Comparison of ENCODE assay signal across 1 cellular context in the genomic region with DNA sequence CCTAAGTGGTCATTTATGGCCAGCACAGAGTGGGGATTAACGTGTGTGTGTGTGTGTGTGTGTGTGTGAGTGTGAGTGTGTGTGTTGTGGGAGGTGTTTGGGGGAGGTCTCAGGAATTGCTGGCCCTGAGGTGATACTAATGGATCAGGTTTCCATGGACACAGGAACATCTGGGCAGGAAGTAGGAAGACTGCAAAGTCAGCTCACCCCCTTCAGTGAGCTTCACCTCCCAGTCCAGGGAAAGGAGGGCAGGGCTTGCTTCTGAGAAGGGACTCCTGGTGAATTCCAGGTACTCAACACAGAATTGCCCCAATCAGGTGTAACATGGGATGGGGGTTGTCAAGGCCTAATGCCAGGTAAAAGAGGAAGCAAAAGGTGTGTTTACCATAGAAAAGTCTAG.
TF ChIP-seq lines count a peak whose summit lies in the region.

No MANE protein-coding gene starts in this region.

TF ChIP-seq in GM23338, 12 proteins besides CTCF, POLR2A, EP300 and RAD21:
- TF ChIP-seq NANOG (IDR thresholded peaks at IDR 0.05; ENCODE audit: borderline replicate concordance) (no peak), EZH2 (IDR thresholded peaks at IDR 0.05; ENCODE audit: low read depth, unreplicated experiment) (no peak), REST (IDR thresholded peaks at IDR 0.05; ENCODE audit: unreplicated experiment) (no peak), EZH2phosphoT487 (IDR thresholded peaks at IDR 0.05; ENCODE audit: unreplicated experiment) (no peak), JUNB (IDR thresholded peaks at IDR 0.05; ENCODE audit: unreplicated experiment) (no peak), STAT1 (IDR thresholded peaks at IDR 0.05; ENCODE audit: unreplicated experiment) (no peak), CREB1 (CRISPR knock-in tag; IDR thresholded peaks at IDR 0.05; ENCODE audit: low read depth) (no peak), POLR2AphosphoS5 (IDR thresholded peaks at IDR 0.05; ENCODE audit: low read depth) (no peak), ZNF331 (CRISPR knock-in tag; IDR thresholded peaks at IDR 0.05; ENCODE audit: low read depth) (no peak), ETS1 (IDR thresholded peaks at IDR 0.05) (no peak), ZNF114 (CRISPR knock-in tag; IDR thresholded peaks at IDR 0.05) (no peak)
- TF ChIP-seq, protein P1, sequence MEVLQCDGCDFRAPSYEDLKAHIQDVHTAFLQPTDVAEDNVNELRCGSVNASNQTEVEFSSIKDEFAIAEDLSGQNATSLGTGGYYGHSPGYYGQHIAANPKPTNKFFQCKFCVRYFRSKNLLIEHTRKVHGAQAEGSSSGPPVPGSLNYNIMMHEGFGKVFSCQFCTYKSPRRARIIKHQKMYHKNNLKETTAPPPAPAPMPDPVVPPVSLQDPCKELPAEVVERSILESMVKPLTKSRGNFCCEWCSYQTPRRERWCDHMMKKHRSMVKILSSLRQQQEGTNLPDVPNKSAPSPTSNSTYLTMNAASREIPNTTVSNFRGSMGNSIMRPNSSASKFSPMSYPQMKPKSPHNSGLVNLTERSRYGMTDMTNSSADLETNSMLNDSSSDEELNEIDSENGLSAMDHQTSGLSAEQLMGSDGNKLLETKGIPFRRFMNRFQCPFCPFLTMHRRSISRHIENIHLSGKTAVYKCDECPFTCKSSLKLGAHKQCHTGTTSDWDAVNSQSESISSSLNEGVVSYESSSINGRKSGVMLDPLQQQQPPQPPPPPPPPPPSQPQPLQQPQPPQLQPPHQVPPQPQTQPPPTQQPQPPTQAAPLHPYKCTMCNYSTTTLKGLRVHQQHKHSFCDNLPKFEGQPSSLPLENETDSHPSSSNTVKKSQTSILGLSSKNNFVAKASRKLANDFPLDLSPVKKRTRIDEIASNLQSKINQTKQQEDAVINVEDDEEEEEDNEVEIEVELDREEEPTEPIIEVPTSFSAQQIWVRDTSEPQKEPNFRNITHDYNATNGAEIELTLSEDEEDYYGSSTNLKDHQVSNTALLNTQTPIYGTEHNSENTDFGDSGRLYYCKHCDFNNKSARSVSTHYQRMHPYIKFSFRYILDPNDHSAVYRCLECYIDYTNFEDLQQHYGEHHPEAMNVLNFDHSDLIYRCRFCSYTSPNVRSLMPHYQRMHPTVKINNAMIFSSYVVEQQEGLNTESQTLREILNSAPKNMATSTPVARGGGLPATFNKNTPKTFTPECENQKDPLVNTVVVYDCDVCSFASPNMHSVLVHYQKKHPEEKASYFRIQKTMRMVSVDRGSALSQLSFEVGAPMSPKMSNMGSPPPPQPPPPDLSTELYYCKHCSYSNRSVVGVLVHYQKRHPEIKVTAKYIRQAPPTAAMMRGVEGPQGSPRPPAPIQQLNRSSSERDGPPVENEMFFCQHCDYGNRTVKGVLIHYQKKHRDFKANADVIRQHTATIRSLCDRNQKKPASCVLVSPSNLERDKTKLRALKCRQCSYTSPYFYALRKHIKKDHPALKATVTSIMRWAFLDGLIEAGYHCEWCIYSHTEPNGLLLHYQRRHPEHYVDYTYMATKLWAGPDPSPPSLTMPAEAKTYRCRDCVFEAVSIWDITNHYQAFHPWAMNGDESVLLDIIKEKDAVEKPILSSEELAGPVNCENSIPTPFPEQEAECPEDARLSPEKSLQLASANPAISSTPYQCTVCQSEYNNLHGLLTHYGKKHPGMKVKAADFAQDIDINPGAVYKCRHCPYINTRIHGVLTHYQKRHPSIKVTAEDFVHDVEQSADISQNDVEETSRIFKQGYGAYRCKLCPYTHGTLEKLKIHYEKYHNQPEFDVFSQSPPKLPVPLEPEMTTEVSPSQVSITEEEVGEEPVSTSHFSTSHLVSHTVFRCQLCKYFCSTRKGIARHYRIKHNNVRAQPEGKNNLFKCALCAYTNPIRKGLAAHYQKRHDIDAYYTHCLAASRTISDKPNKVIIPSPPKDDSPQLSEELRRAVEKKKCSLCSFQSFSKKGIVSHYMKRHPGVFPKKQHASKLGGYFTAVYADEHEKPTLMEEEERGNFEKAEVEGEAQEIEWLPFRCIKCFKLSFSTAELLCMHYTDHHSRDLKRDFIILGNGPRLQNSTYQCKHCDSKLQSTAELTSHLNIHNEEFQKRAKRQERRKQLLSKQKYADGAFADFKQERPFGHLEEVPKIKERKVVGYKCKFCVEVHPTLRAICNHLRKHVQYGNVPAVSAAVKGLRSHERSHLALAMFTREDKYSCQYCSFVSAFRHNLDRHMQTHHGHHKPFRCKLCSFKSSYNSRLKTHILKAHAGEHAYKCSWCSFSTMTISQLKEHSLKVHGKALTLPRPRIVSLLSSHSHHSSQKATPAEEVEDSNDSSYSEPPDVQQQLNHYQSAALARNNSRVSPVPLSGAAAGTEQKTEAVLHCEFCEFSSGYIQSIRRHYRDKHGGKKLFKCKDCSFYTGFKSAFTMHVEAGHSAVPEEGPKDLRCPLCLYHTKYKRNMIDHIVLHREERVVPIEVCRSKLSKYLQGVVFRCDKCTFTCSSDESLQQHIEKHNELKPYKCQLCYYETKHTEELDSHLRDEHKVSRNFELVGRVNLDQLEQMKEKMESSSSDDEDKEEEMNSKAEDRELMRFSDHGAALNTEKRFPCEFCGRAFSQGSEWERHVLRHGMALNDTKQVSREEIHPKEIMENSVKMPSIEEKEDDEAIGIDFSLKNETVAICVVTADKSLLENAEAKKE (CRISPR knock-in tag; IDR thresholded peaks at IDR 0.05) = no peak
